Comparison of ENCODE assay signal across 8 cellular contexts in genomic region chr15:89893027-89893426, GRCh38. TPM values are rescaled to one million over a fixed set of nuclear protein-coding genes. Genes with fewer than 3 reads are reported as not detected.
DNase-seq lines count a peak whose midpoint lies in the region; ATAC-seq, FAIRE-seq and TF ChIP-seq lines count a peak whose summit lies in the region.

No MANE protein-coding gene starts in this region.

- H3K36me3 Mint-ChIP-seq in activated CD4-positive, alpha-beta T cell treated with anti-CD3 and anti-CD28 coated beads, Interleukin-2, amount 10 ng/mL, durations not matched to agents 7 days and 5 days (ENCODE audit: low read depth), result peaks cover 19% of the 10 kb centered on the region
- peaks cover 2% of the 10 kb centered on the region for H3K36me3 Mint-ChIP-seq in activated naive CD8-positive, alpha-beta T cell

- H3K9me3 ChIP-seq in thyroid gland, result no peaks in the 10 kb centered on the region

- POLR2A ChIA-PET in activated CD4-positive, alpha-beta T cell treated with anti-CD3 and anti-CD28 coated beads, Interleukin-2, amount 10 ng/mL, durations not matched to agents 7 days and 5 days (lab: Charles Lee), result no interaction called here

- H3K27ac Mint-ChIP-seq in activated CD4-positive, alpha-beta T cell treated with anti-CD3 and anti-CD28 coated beads, Interleukin-2, amount 10 ng/mL, durations not matched to agents 7 days and 5 days, result peak overlapping the region; percentile 96
- H3K27ac Mint-ChIP-seq in activated naive CD8-positive, alpha-beta T cell, result peak overlapping the region; percentile 92

- peaks cover 0 to 14% of the 10 kb centered on the region in 2 donors for H3K4me1 ChIP-seq in thyroid gland

- no peak for DNase-seq in activated CD4-positive, alpha-beta T cell treated with anti-CD3 and anti-CD28 coated beads, Interleukin-2, amount 10 ng/mL, durations not matched to agents 7 days and 5 days
- DNase-seq in activated CD4-positive, alpha-beta T cell treated with anti-CD3 and anti-CD28 coated beads for 4 hours, result no peak
- DNase-seq in islet precursor cell (peak; percentile 22), thyroid gland (no peak), NCI-H1417 treated with DMSO at 0.1 percent for 48 hours (lab: John Stamatoyannopoulos, UW) (no peak), HTR-8/SVneo (ENCODE audit: insufficient read length, low spot score) (no peak)

- H3K4me3 ChIP-seq in thyroid gland (replicated peaks in 1 of 3), result peak overlapping the region; percentile 32 to 72 (median 64)

- TF ChIP-seq POLR2A in thyroid gland (IDR thresholded peaks at IDR 0.05), result no peak

- no peak for ATAC-seq in HG03095 (IDR thresholded peaks at IDR 0.05; ENCODE audit: unreplicated experiment)

- whole genome bisulfite sequencing in thyroid gland, 2 donors, result 35 to 40% methylated on average over 6 of the region's 6 CpGs

- H3K27me3 ChIP-seq in thyroid gland, result no peaks in the 10 kb centered on the region

- intact Hi-C loops in thyroid gland (cut with DNase I), result no loop called here

- peaks cover 44% of the 10 kb centered on the region for H3K4me1 Mint-ChIP-seq in activated CD4-positive, alpha-beta T cell treated with anti-CD3 and anti-CD28 coated beads, Interleukin-2, amount 10 ng/mL, durations not matched to agents 7 days and 5 days
- H3K4me1 Mint-ChIP-seq in activated naive CD8-positive, alpha-beta T cell (ENCODE audit: low read depth), result peaks cover 37% of the 10 kb centered on the region

- no peaks in the 10 kb centered on the region for H3K9me3 Mint-ChIP-seq in activated CD4-positive, alpha-beta T cell treated with anti-CD3 and anti-CD28 coated beads, Interleukin-2, amount 10 ng/mL, durations not matched to agents 7 days and 5 days
- H3K9me3 Mint-ChIP-seq in activated naive CD8-positive, alpha-beta T cell (ENCODE audit: low read depth), result no peaks in the 10 kb centered on the region

- no peak for TF ChIP-seq CTCF in thyroid gland (IDR thresholded peaks at IDR 0.05)

- H3K4me3 Mint-ChIP-seq in activated CD4-positive, alpha-beta T cell treated with anti-CD3 and anti-CD28 coated beads, Interleukin-2, amount 10 ng/mL, durations not matched to agents 7 days and 5 days, result peak overlapping the region; percentile 99
- H3K4me3 Mint-ChIP-seq in activated naive CD8-positive, alpha-beta T cell, result peak overlapping the region; percentile 97

- H3K27ac ChIP-seq in thyroid gland, result peak overlapping the region in 2 of 3 donors; percentile 70 to 88

- H3K36me3 ChIP-seq in thyroid gland, result peaks cover 7% of the 10 kb centered on the region in 2 donors

- CTCF ChIA-PET in activated CD4-positive, alpha-beta T cell treated with anti-CD3 and anti-CD28 coated beads, Interleukin-2, amount 10 ng/mL, durations not matched to agents 7 days and 5 days (lab: Charles Lee), result no interaction called here

- peaks cover 2% of the 10 kb centered on the region for H3K27me3 Mint-ChIP-seq in activated CD4-positive, alpha-beta T cell treated with anti-CD3 and anti-CD28 coated beads, Interleukin-2, amount 10 ng/mL, durations not matched to agents 7 days and 5 days
- no peaks in the 10 kb centered on the region for H3K27me3 Mint-ChIP-seq in activated naive CD8-positive, alpha-beta T cell

- no peak for FAIRE-seq in HTR-8/SVneo (lab: Jason Lieb, UNC)

RNA-seq across cellular contexts. Expression of gene AP3S2, which starts 0.8 kb away (rescaled TPM):
- 10 to 100 TPM; 25.3 to 28.1 TPM for total RNA-seq in activated CD4-positive, alpha-beta T cell treated with anti-CD3 and anti-CD28 coated beads, Interleukin-2, amount 10 ng/mL, durations not matched to agents 7 days and 5 days
- total RNA-seq in thyroid gland, result 10 to 100 TPM; 59.6 to 98.6 (median 67.6) TPM

RNA-seq across cellular contexts. Expression of gene ARPIN, which starts 19.7 kb away (rescaled TPM):
- total RNA-seq in activated CD4-positive, alpha-beta T cell treated with anti-CD3 and anti-CD28 coated beads, Interleukin-2, amount 10 ng/mL, durations not matched to agents 7 days and 5 days, result not detected
- total RNA-seq in thyroid gland, result 10 to 100 TPM; 21.4 to 26.5 (median 24.1) TPM

Comparison
In these comparisons a context has a peak if more than half of its experiments do, and no peak if none do; other contexts are left out.
1. RNA of gene ARPIN, which starts 19.7 kb away (total RNA-seq): 21.4 to 26.5 TPM in thyroid gland; not detected in activated CD4-positive, alpha-beta T cell treated with anti-CD3 and anti-CD28 coated beads, Interleukin-2, amount 10 ng/mL, durations not matched to agents 7 days and 5 days; every median in the first group is over 10 times any median in the second.